ENCODE assay signal across 18 cellular contexts in the genomic region with DNA sequence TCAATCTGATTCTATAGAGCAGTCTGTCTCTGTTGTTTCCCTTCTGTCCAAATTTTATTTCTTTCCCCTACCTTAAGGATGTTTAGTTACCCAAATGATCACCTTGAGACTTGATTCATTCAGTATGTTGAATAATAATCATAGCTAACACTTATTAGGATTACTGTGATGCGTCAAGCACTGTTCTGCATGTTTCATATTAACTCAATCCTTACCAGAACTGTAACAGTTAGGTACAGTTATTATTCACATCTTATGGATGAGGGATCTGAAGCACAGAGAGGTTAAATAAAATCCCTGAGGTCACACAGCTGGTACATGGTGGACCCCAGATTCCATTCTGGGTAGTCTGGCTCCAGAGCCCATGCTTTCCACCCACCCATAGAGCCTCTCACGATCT.
DNase-seq lines count a peak whose midpoint lies in the region; ATAC-seq, FAIRE-seq and TF ChIP-seq lines count a peak whose summit lies in the region.
"Had no signal": no experiment of that assay in that cellular context is flagged by ENCODE, and none has a peak within 500 bp of the region (broad histone marks: within the 10 kb centered on the region; RNA-seq: fewer than 3 reads in every experiment).

No MANE protein-coding gene starts in this region.

- peak overlapping the region; percentile 89 for H3K27ac Mint-ChIP-seq in activated T-helper 17 cell treated with anti-CD3 and anti-CD28 coated beads, Interleukin-2, amount 50 U/mL, for 72 hours
- peak overlapping the region; percentile 87 to 96 (median 94) for H3K27ac Mint-ChIP-seq in naive thymus-derived CD8-positive, alpha-beta T cell

- POLR2A ChIA-PET in SK-N-SH (lab: Yijun Ruan, JAX) = no interaction called here
- POLR2A ChIA-PET in naive thymus-derived CD8-positive, alpha-beta T cell (lab: Charles Lee) = no interaction called here

- H3K4me1 ChIP-seq in SK-N-SH (ENCODE audit: control insufficient read depth in 1 of 2, insufficient read depth in 2 of 2, low read depth in 1 of 2, low read length in 1 of 2) (peaks cover 6 to 18% of the 10 kb centered on the region in 2 experiments; a peak in 2 of 4 replicates), Peyer's patch (no peaks in the 10 kb centered on the region), small intestine (ENCODE audit: control insufficient read depth in 2 of 2, insufficient read depth in 1 of 2, low read depth in 1 of 2, low read length in 1 of 2) (peaks cover 0 to 10% of the 10 kb centered on the region in 2 donors)

- ATAC-seq in SK-N-SH treated with all-trans-retinoic acid at 6 μM for 48 hours = no peak
- ATAC-seq in activated T-helper 17 cell treated with anti-CD3 and anti-CD28 coated beads, Interleukin-2, amount 50 U/mL, for 72 hours (replicated peaks) = peak; percentile 79
- no peak for ATAC-seq in naive thymus-derived CD8-positive, alpha-beta T cell
- ATAC-seq: mucosa of descending colon had no signal

- no peak for FAIRE-seq in small intestine (lab: Jason Lieb, UNC)
- FAIRE-seq: keratinocyte had no signal

- H4K20me1 ChIP-seq in SK-N-SH (ENCODE audit: insufficient read depth) = no peaks in the 10 kb centered on the region

- no peak for DNase-seq in SK-N-SH
- no peak for DNase-seq in GM06990 (ENCODE audit: extremely low read depth, insufficient read length)
- DNase-seq in naive thymus-derived CD8-positive, alpha-beta T cell = no peak
- DNase-seq in Peyer's patch = no peak
- no peak for DNase-seq in small intestine
- no peak for DNase-seq in NK-92 treated with Interleukin-12 subunit alpha and Interleukin-12 subunit beta, amount 100 ng/mL, for 24 hours (lab: John Stamatoyannopoulos, UW)
- DNase-seq: amygdala; C1 segment of cervical spinal cord; DMS79; H9; mucosa of descending colon; NCI-H1105 treated with DMSO at 0.1 percent for 48 hours; posterior cingulate gyrus; stimulated activated CD4-positive, alpha-beta T cell treated with anti-CD3 and anti-CD28 coated beads, Interleukin-12 subunit alpha, Interleukin-12 subunit beta, amount 100 ng/mL, for 4 hours had no signal

- peaks cover 37% of the 10 kb centered on the region for H3K4me1 Mint-ChIP-seq in activated T-helper 17 cell treated with anti-CD3 and anti-CD28 coated beads, Interleukin-2, amount 50 U/mL, for 72 hours
- H3K4me1 Mint-ChIP-seq in naive thymus-derived CD8-positive, alpha-beta T cell = peaks cover 17 to 58% (median 51%) of the 10 kb centered on the region in 4 donors

- no peaks in the 10 kb centered on the region for H3K9me3 ChIP-seq in SK-N-SH
- no peaks in the 10 kb centered on the region for H3K9me3 ChIP-seq in Peyer's patch
- no peaks in the 10 kb centered on the region for H3K9me3 ChIP-seq in small intestine (ENCODE audit: control insufficient read depth, low read depth)
- H3K9me3 ChIP-seq: mucosa of descending colon had no signal

- H3K27me3 ChIP-seq in SK-N-SH (ENCODE audit: insufficient read depth) = no peaks in the 10 kb centered on the region
- H3K27me3 ChIP-seq in GM06990 (replicated peaks; ENCODE audit: control insufficient read depth, insufficient read depth, low read length) = no peaks in the 10 kb centered on the region
- H3K27me3 ChIP-seq in Peyer's patch = no peaks in the 10 kb centered on the region
- H3K27me3 ChIP-seq in small intestine (ENCODE audit: control insufficient read depth in 2 of 2, insufficient read depth in 2 of 2, low read length in 2 of 2) = no peaks in the 10 kb centered on the region

- H3K4me3 Mint-ChIP-seq in activated T-helper 17 cell treated with anti-CD3 and anti-CD28 coated beads, Interleukin-2, amount 50 U/mL, for 72 hours = peak overlapping the region; percentile 79
- peak overlapping the region in 8 of 10 donors; percentile 7 to 87 (median 74) for H3K4me3 Mint-ChIP-seq in naive thymus-derived CD8-positive, alpha-beta T cell
- H3K4me3 Mint-ChIP-seq: H9 had no signal

- no peaks in the 10 kb centered on the region for H3K27me3 Mint-ChIP-seq in activated T-helper 17 cell treated with anti-CD3 and anti-CD28 coated beads, Interleukin-2, amount 50 U/mL, for 72 hours
- H3K27me3 Mint-ChIP-seq in naive thymus-derived CD8-positive, alpha-beta T cell = no peaks in the 10 kb centered on the region

- TF ChIP-seq CTCF in SK-N-SH (IDR thresholded peaks at IDR 0.05) (no peak), GM06990 (IDR thresholded peaks at IDR 0.05; ENCODE audit: insufficient read depth, low read length, poor library complexity, severe bottlenecking) (no peak), Peyer's patch (IDR thresholded peaks at IDR 0.05) (no peak)

- H2AFZ ChIP-seq in SK-N-SH (ENCODE audit: low read depth) = no peak overlapping the region

- peaks cover 3% of the 10 kb centered on the region for H3F3A ChIP-seq in SK-N-SH (replicated peaks; ENCODE audit: insufficient read depth)

- no peak for TF ChIP-seq RAD21 in SK-N-SH (IDR thresholded peaks at IDR 0.05; ENCODE audit: low read length)

- TF ChIP-seq POLR2A in Peyer's patch (IDR thresholded peaks at IDR 0.05) = no peak

- H3K79me2 ChIP-seq in SK-N-SH (ENCODE audit: insufficient read depth) = no peaks in the 10 kb centered on the region

- no peak overlapping the region for H3K4me3 ChIP-seq in SK-N-SH (ENCODE audit: low read depth in 2 of 2, low read length in 1 of 2)
- peak overlapping the region; percentile 26 for H3K4me3 ChIP-seq in GM06990 (replicated peaks; ENCODE audit: low read depth, low read length)
- no peak overlapping the region for H3K4me3 ChIP-seq in Peyer's patch
- no peak overlapping the region for H3K4me3 ChIP-seq in small intestine (ENCODE audit: low read depth in 1 of 2, low read length in 2 of 2)
- H3K4me3 ChIP-seq: mucosa of descending colon had no signal

- no peaks in the 10 kb centered on the region for H3K9me2 ChIP-seq in SK-N-SH

- H3K27ac ChIP-seq in SK-N-SH (ENCODE audit: low read depth in 2 of 2, low read length in 1 of 2) (no peak overlapping the region), Peyer's patch (peak overlapping the region in 1 of 4 donors; percentile 16), small intestine (ENCODE audit: low read depth in 1 of 2, low read length in 1 of 2) (no peak overlapping the region)
- H3K27ac ChIP-seq: 22Rv1 had no signal

- CTCF ChIA-PET in SK-N-SH (lab: Yijun Ruan, JAX) = interaction anchor here (1.9 kb wide), 1 partner anchor 10 kb away, joined by 5 read pairs; no protein-coding TSS in a partner anchor

- 100% methylated on average over 2 of the region's 2 CpGs for WGBS in SK-N-SH (ENCODE audit: low lambda C conversion rate)
- 79 to 91% (median 90%) methylated on average over 2 of the region's 2 CpGs for WGBS in small intestine, 3 donors

- H3K9ac ChIP-seq in SK-N-SH = no peak overlapping the region

- peak overlapping the region; percentile 8; the same call in 1 of the 2 replicates for H3K4me2 ChIP-seq in SK-N-SH

- H3K36me3 ChIP-seq in SK-N-SH (replicated peaks in 1 of 2; ENCODE audit: control insufficient read depth in 1 of 2, insufficient read depth in 2 of 2, low read length in 1 of 2) (peaks cover 2 to 10% of the 10 kb centered on the region in 2 experiments), GM06990 (ENCODE audit: control insufficient read depth, insufficient read depth, low read length) (no peaks in the 10 kb centered on the region; the same call in 1 of the 2 replicates), Peyer's patch (peaks cover 0 to 3% (median 0%) of the 10 kb centered on the region in 3 donors), small intestine (ENCODE audit: control insufficient read depth in 2 of 2, insufficient read depth in 2 of 2, low read length in 2 of 2) (no peaks in the 10 kb centered on the region)

- no peak for TF ChIP-seq EP300 in SK-N-SH (IDR thresholded peaks at IDR 0.05; ENCODE audit: borderline replicate concordance in 1 of 2, low read depth in 1 of 2, low read length in 1 of 2)

- no peaks in the 10 kb centered on the region for H3K9me3 Mint-ChIP-seq in activated T-helper 17 cell treated with anti-CD3 and anti-CD28 coated beads, Interleukin-2, amount 50 U/mL, for 72 hours
- no peaks in the 10 kb centered on the region for H3K9me3 Mint-ChIP-seq in naive thymus-derived CD8-positive, alpha-beta T cell
- H3K9me3 Mint-ChIP-seq: H9 had no signal

- no peaks in the 10 kb centered on the region for H3K36me3 Mint-ChIP-seq in activated T-helper 17 cell treated with anti-CD3 and anti-CD28 coated beads, Interleukin-2, amount 50 U/mL, for 72 hours (ENCODE audit: low read depth)
- H3K36me3 Mint-ChIP-seq in naive thymus-derived CD8-positive, alpha-beta T cell = peaks cover 0 to 33% (median 9%) of the 10 kb centered on the region in 3 donors

TF ChIP-seq in SK-N-SH, 30 proteins besides CTCF, POLR2A, EP300 and RAD21 (continues in another document):
- TF ChIP-seq, protein P1, sequence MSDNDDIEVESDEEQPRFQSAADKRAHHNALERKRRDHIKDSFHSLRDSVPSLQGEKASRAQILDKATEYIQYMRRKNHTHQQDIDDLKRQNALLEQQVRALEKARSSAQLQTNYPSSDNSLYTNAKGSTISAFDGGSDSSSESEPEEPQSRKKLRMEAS (IDR thresholded peaks at IDR 0.05; ENCODE audit: low read depth) = no peak
- no peak for TF ChIP-seq FOSL2 (IDR thresholded peaks at IDR 0.05; ENCODE audit: borderline replicate concordance, low read depth)
- TF ChIP-seq MXI1 (IDR thresholded peaks at IDR 0.05; ENCODE audit: low read depth, low read length) = no peak

TF ChIP-seq in SK-N-SH treated with all-trans-retinoic acid at 6 μM for 48 hours, 23 proteins besides CTCF, POLR2A, EP300 and RAD21 (continues in another document):
- TF ChIP-seq ZNF565 (CRISPR knock-in tag; conservative IDR thresholded peaks at IDR 0.05; ENCODE audit: low read depth) = no peak
- no peak for TF ChIP-seq CSDC2 (CRISPR knock-in tag; IDR thresholded peaks at IDR 0.05)
- TF ChIP-seq SNAI2 (CRISPR knock-in tag; IDR thresholded peaks at IDR 0.05) = no peak
- TF ChIP-seq ARNTL (CRISPR knock-in tag; IDR thresholded peaks at IDR 0.05; ENCODE audit: borderline replicate concordance, low read depth) = no peak
- TF ChIP-seq, protein P2, sequence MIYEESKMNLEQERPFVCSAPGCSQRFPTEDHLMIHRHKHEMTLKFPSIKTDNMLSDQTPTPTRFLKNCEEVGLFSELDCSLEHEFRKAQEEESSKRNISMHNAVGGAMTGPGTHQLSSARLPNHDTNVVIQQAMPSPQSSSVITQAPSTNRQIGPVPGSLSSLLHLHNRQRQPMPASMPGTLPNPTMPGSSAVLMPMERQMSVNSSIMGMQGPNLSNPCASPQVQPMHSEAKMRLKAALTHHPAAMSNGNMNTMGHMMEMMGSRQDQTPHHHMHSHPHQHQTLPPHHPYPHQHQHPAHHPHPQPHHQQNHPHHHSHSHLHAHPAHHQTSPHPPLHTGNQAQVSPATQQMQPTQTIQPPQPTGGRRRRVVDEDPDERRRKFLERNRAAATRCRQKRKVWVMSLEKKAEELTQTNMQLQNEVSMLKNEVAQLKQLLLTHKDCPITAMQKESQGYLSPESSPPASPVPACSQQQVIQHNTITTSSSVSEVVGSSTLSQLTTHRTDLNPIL (CRISPR knock-in tag; IDR thresholded peaks at IDR 0.05; ENCODE audit: low read depth) = no peak
- no peak for TF ChIP-seq ZNF8 (CRISPR knock-in tag; IDR thresholded peaks at IDR 0.05)
